9 cellular contexts compared by ENCODE assay signal in genomic region chr4:156972370-156972980, GRCh38. TPM values are rescaled to one million over a fixed set of nuclear protein-coding genes. Genes with fewer than 3 reads are reported as not detected.
DNase-seq lines count a peak whose midpoint lies in the region; ATAC-seq and TF ChIP-seq lines count a peak whose summit lies in the region.
"Had no signal": no experiment of that assay in that cellular context is flagged by ENCODE, and none has a peak within 500 bp of the region (broad histone marks: within the 10 kb centered on the region; RNA-seq: fewer than 3 reads in every experiment).

No MANE protein-coding gene starts in this region.

- peaks cover 17% of the 10 kb centered on the region for H3K27me3 Mint-ChIP-seq in brain
- peaks cover 40 to 46% of the 10 kb centered on the region in 2 donors for H3K27me3 Mint-ChIP-seq in stimulated activated naive B cell treated with anti-CD40 and anti-IgM and Interleukin-4, amounts not matched to agents 10 μg/mL and 1 μg/mL and 100 μg/mL, for 72 hours

- DNase-seq in kidney epithelial cell (ENCODE audit: low read depth): no peak
- no peak for DNase-seq in stimulated activated naive B cell treated with anti-CD40 and anti-IgM and Interleukin-4, amounts not matched to agents 10 μg/mL and 1 μg/mL and 100 μg/mL, for 72 hours
- DNase-seq in activated CD4-positive, alpha-beta T cell treated with anti-CD3 and anti-CD28 coated beads for 4 hours: no peak
- DNase-seq in kidney glomerular epithelial cell (lab: John Stamatoyannopoulos, UW): no peak
- no peak for DNase-seq in BE2C

- no peaks in the 10 kb centered on the region for H3K36me3 Mint-ChIP-seq in brain
- no peaks in the 10 kb centered on the region for H3K36me3 Mint-ChIP-seq in stimulated activated naive B cell treated with anti-CD40 and anti-IgM and Interleukin-4, amounts not matched to agents 10 μg/mL and 1 μg/mL and 100 μg/mL, for 72 hours

- H3K4me3 ChIP-seq in kidney epithelial cell (ENCODE audit: low read depth, low read length): peak overlapping the region; percentile 73
- H3K4me3 ChIP-seq in BE2C (ENCODE audit: low read depth, low read length): no peak overlapping the region
- H3K4me3 ChIP-seq: K562 had no signal

- no peak for TF ChIP-seq CTCF in brain (conservative IDR thresholded peaks at IDR 0.05)
- TF ChIP-seq CTCF in kidney epithelial cell (IDR thresholded peaks at IDR 0.05; ENCODE audit: insufficient read depth, low read length, poor library complexity, severe bottlenecking): no peak
- TF ChIP-seq CTCF in BE2C (IDR thresholded peaks at IDR 0.05; ENCODE audit: low read depth, low read length): no peak

- peak in 1 of 2 donors; percentile 8 for ATAC-seq in stimulated activated naive B cell treated with anti-CD40 and anti-IgM and Interleukin-4, amounts not matched to agents 10 μg/mL and 1 μg/mL and 100 μg/mL, for 72 hours (replicated peaks)
- no peak for ATAC-seq in HG03196 (IDR thresholded peaks at IDR 0.05; ENCODE audit: unreplicated experiment)

- peak overlapping the region; percentile 9 to 88 (median 77) for H3K27ac Mint-ChIP-seq in brain
- no peak overlapping the region for H3K27ac Mint-ChIP-seq in stimulated activated naive B cell treated with anti-CD40 and anti-IgM and Interleukin-4, amounts not matched to agents 10 μg/mL and 1 μg/mL and 100 μg/mL, for 72 hours

- H3K27me3 ChIP-seq in kidney epithelial cell (ENCODE audit: control insufficient read depth, insufficient read depth, low read length): no peaks in the 10 kb centered on the region
- peaks cover 43% of the 10 kb centered on the region for H3K27me3 ChIP-seq in BE2C

- no peaks in the 10 kb centered on the region for H3K9me3 Mint-ChIP-seq in brain
- no peaks in the 10 kb centered on the region for H3K9me3 Mint-ChIP-seq in stimulated activated naive B cell treated with anti-CD40 and anti-IgM and Interleukin-4, amounts not matched to agents 10 μg/mL and 1 μg/mL and 100 μg/mL, for 72 hours

- peaks cover 41% of the 10 kb centered on the region for H3K4me1 Mint-ChIP-seq in brain
- peaks cover 13 to 20% of the 10 kb centered on the region in 2 donors for H3K4me1 Mint-ChIP-seq in stimulated activated naive B cell treated with anti-CD40 and anti-IgM and Interleukin-4, amounts not matched to agents 10 μg/mL and 1 μg/mL and 100 μg/mL, for 72 hours

- H3K36me3 ChIP-seq in kidney epithelial cell (ENCODE audit: control insufficient read depth, insufficient read depth, low read length) (no peaks in the 10 kb centered on the region), BE2C (no peaks in the 10 kb centered on the region)

- TF ChIP-seq RAD21 in Ishikawa (IDR thresholded peaks at IDR 0.05; ENCODE audit: low read depth): no peak

- H3K4me1 ChIP-seq in BE2C: no peaks in the 10 kb centered on the region; the same call in 1 of the 2 replicates

- no peak for TF ChIP-seq EP300 in Ishikawa (IDR thresholded peaks at IDR 0.05; ENCODE audit: borderline replicate concordance)

- H3K9me3 ChIP-seq in BE2C: no peaks in the 10 kb centered on the region

- H3K4me3 Mint-ChIP-seq in brain: peak overlapping the region; percentile 79 to 86 (median 82)
- peak overlapping the region; percentile 47 to 72 for H3K4me3 Mint-ChIP-seq in stimulated activated naive B cell treated with anti-CD40 and anti-IgM and Interleukin-4, amounts not matched to agents 10 μg/mL and 1 μg/mL and 100 μg/mL, for 72 hours

TF ChIP-seq in Ishikawa, 13 proteins besides CTCF, POLR2A, EP300 and RAD21:
- TF ChIP-seq CREB1 (IDR thresholded peaks at IDR 0.05; ENCODE audit: low read depth) (no peak), REST (IDR thresholded peaks at IDR 0.05; ENCODE audit: low read depth) (no peak), TCF12 (IDR thresholded peaks at IDR 0.05; ENCODE audit: low read depth) (no peak), FOXM1 (IDR thresholded peaks at IDR 0.05; ENCODE audit: borderline replicate concordance, low read depth) (no peak), TEAD4 (IDR thresholded peaks at IDR 0.05) (0 out of 2 replicates have a peak, but pooled peaks have one; percentile 3), YY1 (IDR thresholded peaks at IDR 0.05; ENCODE audit: low read depth) (no peak)

RNA-seq across cellular contexts. Expression of gene PDGFC, which starts 0.9 kb away (rescaled TPM):
- polyA plus RNA-seq in brain (ENCODE audit: insufficient read depth, low read depth, low replicate concordance): 3.4 TPM
- 67.2 and 82.5 TPM in 2 replicates for total RNA-seq in kidney epithelial cell
- not detected for polyA plus RNA-seq in BE2C (2012; ENCODE audit: insufficient read depth, insufficient read length, low read depth)
- total RNA-seq: K562 had no signal
- polyA plus RNA-seq: K562 had no signal
